ENCODE assay signal across 8 cellular contexts in genomic region chr3:58214484-58215316, GRCh38.
A peak's percentile ranks its signal among the peaks of the same experiment; 100 is the strongest.
DNase-seq lines count a peak whose midpoint lies in the region; ATAC-seq lines count a peak whose summit lies in the region.

No MANE protein-coding gene starts in this region.

- H3K4me1 Mint-ChIP-seq in dendritic cell treated with granulocyte-macrophage colony-stimulating factor and Interleukin-4, amounts not matched to agents 40 ng/mL and 50 ng/mL, for 4 days (ENCODE audit: low read depth) = peaks cover 80% of the 10 kb centered on the region
- H3K4me1 Mint-ChIP-seq in stimulated activated naive B cell treated with anti-CD40 and anti-IgM and Interleukin-4, amounts not matched to agents 10 μg/mL and 1 μg/mL and 100 μg/mL, for 72 hours = peaks cover 48 to 80% of the 10 kb centered on the region in 2 donors

- H3K27ac Mint-ChIP-seq in dendritic cell treated with granulocyte-macrophage colony-stimulating factor and Interleukin-4, amounts not matched to agents 40 ng/mL and 50 ng/mL, for 4 days = peak overlapping the region; percentile 62
- H3K27ac Mint-ChIP-seq in stimulated activated naive B cell treated with anti-CD40 and anti-IgM and Interleukin-4, amounts not matched to agents 10 μg/mL and 1 μg/mL and 100 μg/mL, for 72 hours = peak overlapping the region; percentile 97

- peak overlapping the region; percentile 18 for H3K4me3 Mint-ChIP-seq in dendritic cell treated with granulocyte-macrophage colony-stimulating factor and Interleukin-4, amounts not matched to agents 40 ng/mL and 50 ng/mL, for 4 days
- peak overlapping the region; percentile 63 to 64 for H3K4me3 Mint-ChIP-seq in stimulated activated naive B cell treated with anti-CD40 and anti-IgM and Interleukin-4, amounts not matched to agents 10 μg/mL and 1 μg/mL and 100 μg/mL, for 72 hours

- ATAC-seq in HG02571 (IDR thresholded peaks at IDR 0.05; ENCODE audit: unreplicated experiment) = peak; percentile 77
- peak; percentile 87 to 88 for ATAC-seq in stimulated activated naive B cell treated with anti-CD40 and anti-IgM and Interleukin-4, amounts not matched to agents 10 μg/mL and 1 μg/mL and 100 μg/mL, for 72 hours (replicated peaks)

- no peaks in the 10 kb centered on the region for H3K9me3 Mint-ChIP-seq in dendritic cell treated with granulocyte-macrophage colony-stimulating factor and Interleukin-4, amounts not matched to agents 40 ng/mL and 50 ng/mL, for 4 days
- no peaks in the 10 kb centered on the region for H3K9me3 Mint-ChIP-seq in stimulated activated naive B cell treated with anti-CD40 and anti-IgM and Interleukin-4, amounts not matched to agents 10 μg/mL and 1 μg/mL and 100 μg/mL, for 72 hours

- H3K27me3 Mint-ChIP-seq in dendritic cell treated with granulocyte-macrophage colony-stimulating factor and Interleukin-4, amounts not matched to agents 40 ng/mL and 50 ng/mL, for 4 days = peaks cover 2% of the 10 kb centered on the region
- no peaks in the 10 kb centered on the region for H3K27me3 Mint-ChIP-seq in stimulated activated naive B cell treated with anti-CD40 and anti-IgM and Interleukin-4, amounts not matched to agents 10 μg/mL and 1 μg/mL and 100 μg/mL, for 72 hours

- peaks cover 2% of the 10 kb centered on the region for H3K36me3 Mint-ChIP-seq in dendritic cell treated with granulocyte-macrophage colony-stimulating factor and Interleukin-4, amounts not matched to agents 40 ng/mL and 50 ng/mL, for 4 days (ENCODE audit: low read depth)
- no peaks in the 10 kb centered on the region for H3K36me3 Mint-ChIP-seq in stimulated activated naive B cell treated with anti-CD40 and anti-IgM and Interleukin-4, amounts not matched to agents 10 μg/mL and 1 μg/mL and 100 μg/mL, for 72 hours

- intact Hi-C loops in dendritic cell treated with granulocyte-macrophage colony-stimulating factor and Interleukin-4, amounts not matched to agents 40 ng/mL and 50 ng/mL, for 4 days (cut with micrococcal nuclease) = no loop called here

- peak; percentile 70 for DNase-seq in activated CD4-positive, alpha-beta T cell treated with anti-CD3 and anti-CD28 coated beads for 48 hours
- DNase-seq in activated CD4-positive, alpha-beta T cell treated with anti-CD3 and anti-CD28 coated beads for 1 hour = no peak
- DNase-seq in MV-4-11 (lab: John Stamatoyannopoulos, UW) (peak; percentile 67), inferior parietal cortex (ENCODE audit: extremely low spot score) (no peak), NCI-H774 (lab: John Stamatoyannopoulos, UW) (no peak)
- peak; percentile 85 for DNase-seq in stimulated activated naive B cell treated with anti-CD40 and anti-IgM and Interleukin-4, amounts not matched to agents 10 μg/mL and 1 μg/mL and 100 μg/mL, for 72 hours

Comparison
In these comparisons a context has a peak if more than half of its experiments do, and no peak if none do; other contexts are left out.
1. DNase-seq: peak in activated CD4-positive, alpha-beta T cell treated with anti-CD3 and anti-CD28 coated beads for 48 hours (single experiment), MV-4-11 (single experiment) and stimulated activated naive B cell treated with anti-CD40 and anti-IgM and Interleukin-4, amounts not matched to agents 10 μg/mL and 1 μg/mL and 100 μg/mL, for 72 hours (single experiment); none in activated CD4-positive, alpha-beta T cell treated with anti-CD3 and anti-CD28 coated beads for 1 hour (single experiment), inferior parietal cortex (single experiment) and NCI-H774 (single experiment).